In the genomic region with DNA sequence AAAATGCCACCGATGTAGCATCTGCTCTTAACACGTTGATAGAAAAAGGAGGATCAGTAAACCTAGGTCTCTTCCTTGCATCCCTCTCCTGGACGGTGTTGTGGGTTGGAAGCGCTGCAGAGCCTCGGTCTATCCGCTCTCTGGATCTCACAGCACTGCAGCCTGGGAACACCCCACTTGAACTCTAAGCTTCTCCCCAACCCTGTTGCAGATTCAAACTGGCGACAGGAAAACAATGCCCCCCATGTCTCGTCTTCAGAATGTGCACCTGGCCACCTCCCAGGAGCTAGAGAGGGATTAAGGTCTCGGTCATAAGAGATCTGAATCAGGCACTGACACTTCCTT, we compare ENCODE assay signal across 8 cellular contexts. TPM values are rescaled to one million over a fixed set of nuclear protein-coding genes. Genes with fewer than 3 reads are reported as not detected.
DNase-seq lines count a peak whose midpoint lies in the region; ATAC-seq, FAIRE-seq and TF ChIP-seq lines count a peak whose summit lies in the region.

No MANE protein-coding gene starts in this region.

- H3K4ac ChIP-seq in mesenchymal stem cell (ENCODE audit: low read depth in 1 of 2, low read length in 2 of 2): peak overlapping the region in 1 of 2 experiments; percentile 4

- TF ChIP-seq CTCF in brain microvascular endothelial cell (IDR thresholded peaks at IDR 0.05; ENCODE audit: low read depth, low read length, missing control alignments) (no peak), transverse colon (IDR thresholded peaks at IDR 0.05) (no peak)

- H3K27ac ChIP-seq in brain microvascular endothelial cell (peak overlapping the region; percentile 37), mesenchymal stem cell (ENCODE audit: low read length, poor library complexity, severe bottlenecking) (peak overlapping the region; percentile 31), transverse colon (peak overlapping the region; percentile 82 to 89 (median 84))

- peak overlapping the region; percentile 27 for H4K8ac ChIP-seq in mesenchymal stem cell (ENCODE audit: low read length)

- H3K36me3 ChIP-seq in brain microvascular endothelial cell (replicated peaks): no peaks in the 10 kb centered on the region
- H3K36me3 ChIP-seq in mesenchymal stem cell (ENCODE audit: control insufficient read depth in 1 of 2, insufficient read depth in 2 of 2, low read depth in 1 of 2, low read length in 2 of 2): no peaks in the 10 kb centered on the region
- H3K36me3 ChIP-seq in transverse colon: no peaks in the 10 kb centered on the region

- peaks cover 2% of the 10 kb centered on the region for H3K36me3 Mint-ChIP-seq in activated naive CD4-positive, alpha-beta T cell treated with anti-CD3 and anti-CD28 coated beads for 36 hours (ENCODE audit: low read depth)

- WGBS in mesenchymal stem cell: 1% methylated on average over 9 of the region's 9 CpGs
- WGBS in transverse colon (ENCODE audit: low coverage in 1 of 2), 2 donors: 0 to 10% methylated on average over 2 to 9 of the region's 9 CpGs

- no peak for ATAC-seq in HG03175 (IDR thresholded peaks at IDR 0.05; ENCODE audit: unreplicated experiment)

- no peak overlapping the region for H2BK12ac ChIP-seq in mesenchymal stem cell (ENCODE audit: low read length in 2 of 2)

- no peak for TF ChIP-seq POLR2A in transverse colon (IDR thresholded peaks at IDR 0.05)

- H3K9me3 Mint-ChIP-seq in activated naive CD4-positive, alpha-beta T cell treated with anti-CD3 and anti-CD28 coated beads for 36 hours: peaks cover 2% of the 10 kb centered on the region

- FAIRE-seq in frontal cortex (lab: Jason Lieb, UNC): no peak

- no peak overlapping the region for H2BK120ac ChIP-seq in mesenchymal stem cell (ENCODE audit: low read depth, low read length)

- H3K4me3 ChIP-seq in brain microvascular endothelial cell (ENCODE audit: low read depth, low read length) (peak overlapping the region; percentile 92), mesenchymal stem cell (ENCODE audit: insufficient read depth in 1 of 2, low read depth in 1 of 2, low read length in 2 of 2) (peak overlapping the region; percentile 77 to 90), transverse colon (peak overlapping the region; percentile 56 to 91 (median 76))

- peak overlapping the region in 1 of 2 experiments; percentile 38 for H3K14ac ChIP-seq in mesenchymal stem cell (ENCODE audit: low read length in 2 of 2)

- peak overlapping the region; percentile 13 to 77 for H3K18ac ChIP-seq in mesenchymal stem cell (ENCODE audit: low read depth in 1 of 2, low read length in 2 of 2)

- H2BK15ac ChIP-seq in mesenchymal stem cell (ENCODE audit: low read depth, poor library complexity, severe bottlenecking): no peak overlapping the region

- H2AK5ac ChIP-seq in mesenchymal stem cell (ENCODE audit: low read length, severe bottlenecking): no peak overlapping the region

- peak overlapping the region; percentile 84 for H3K4me3 Mint-ChIP-seq in activated naive CD4-positive, alpha-beta T cell treated with anti-CD3 and anti-CD28 coated beads for 36 hours

- H3K79me1 ChIP-seq in mesenchymal stem cell (replicated peaks; ENCODE audit: low read length, poor library complexity, severe bottlenecking): peaks cover 6% of the 10 kb centered on the region

- in situ Hi-C loops in brain microvascular endothelial cell (cut with HindIII; ENCODE audit: low pct_ligation_motif_present, low sequenced_read_pairs) (no loop called here), transverse colon (cut with MboI; ENCODE audit: low pct_ligation_motif_present in 1 of 4, low pct_unique_long_range_greater_than_20kb in 1 of 4, low sequenced_read_pairs in 3 of 4) (loop anchor here in 1 of 4 donors (10.0 kb wide), 1 partner anchor 156 kb away; a partner anchor contains a TSS)

- H3K4me2 ChIP-seq in mesenchymal stem cell (ENCODE audit: low read length, poor library complexity, severe bottlenecking): peak overlapping the region; percentile 74

- H4K91ac ChIP-seq in mesenchymal stem cell (ENCODE audit: low read length): no peak overlapping the region

- CTCF ChIA-PET in activated naive CD4-positive, alpha-beta T cell treated with anti-CD3 and anti-CD28 coated beads for 36 hours (lab: Charles Lee): interaction anchor here (0.5 to 3.7 kb wide), 4 partner anchors 13 to 457 kb away, joined by 3 to 22 read pairs (median 8); no protein-coding TSS in a partner anchor

- H3K27me3 Mint-ChIP-seq in activated naive CD4-positive, alpha-beta T cell treated with anti-CD3 and anti-CD28 coated beads for 36 hours (ENCODE audit: low read depth): no peaks in the 10 kb centered on the region

- TF ChIP-seq EP300 in transverse colon (IDR thresholded peaks at IDR 0.05; ENCODE audit: low read depth): no peak

- H3K27me3 ChIP-seq in brain microvascular endothelial cell (replicated peaks) (no peaks in the 10 kb centered on the region), mesenchymal stem cell (ENCODE audit: control insufficient read depth in 1 of 2, insufficient read depth in 1 of 2, low read length in 2 of 2) (no peaks in the 10 kb centered on the region), transverse colon (no peaks in the 10 kb centered on the region)

- no peak overlapping the region for H3K23ac ChIP-seq in mesenchymal stem cell (ENCODE audit: low read length in 2 of 2)

- peaks cover 19% of the 10 kb centered on the region for H3K4me1 Mint-ChIP-seq in activated naive CD4-positive, alpha-beta T cell treated with anti-CD3 and anti-CD28 coated beads for 36 hours (ENCODE audit: low read depth)

- peak; percentile 23 for DNase-seq in activated naive CD4-positive, alpha-beta T cell treated with anti-CD3 and anti-CD28 coated beads for 36 hours
- no peak for DNase-seq in activated naive CD4-positive, alpha-beta T cell (lab: John Stamatoyannopoulos, UW)
- DNase-seq in NCI-H524 (lab: John Stamatoyannopoulos, UW) (peak; percentile 35 to 58), brain microvascular endothelial cell (peak; percentile 4), mesenchymal stem cell (no peak), transverse colon (peak; percentile 11), frontal cortex (ENCODE audit: low spot score in 2 of 2) (no peak)

- no peak overlapping the region for H2BK5ac ChIP-seq in mesenchymal stem cell (ENCODE audit: low read depth, low read length, poor library complexity, severe bottlenecking)

- peak overlapping the region; percentile 86 for H3K9ac ChIP-seq in mesenchymal stem cell (ENCODE audit: low read length)

- H3K4me1 ChIP-seq in mesenchymal stem cell (ENCODE audit: control insufficient read depth, insufficient read depth, low read depth, low read length) (peaks cover 2% of the 10 kb centered on the region), transverse colon (peaks cover 0 to 12% (median 3%) of the 10 kb centered on the region in 4 donors)

- H2AFZ ChIP-seq in mesenchymal stem cell (ENCODE audit: low read depth, low read length): peak overlapping the region; percentile 68

- H3K9me3 ChIP-seq in mesenchymal stem cell (ENCODE audit: control insufficient read depth, low read length) (no peaks in the 10 kb centered on the region), transverse colon (no peaks in the 10 kb centered on the region)

- intact Hi-C loops in activated naive CD4-positive, alpha-beta T cell treated with anti-CD3 and anti-CD28 coated beads for 36 hours (cut with micrococcal nuclease): loop anchor here (1.0 to 5.0 kb wide), 14 partner anchors 13 to 1369 kb away; a partner anchor contains a TSS
- intact Hi-C loops in transverse colon (cut with DNase I; ENCODE audit: low total_unique reads): loop anchor here (10.0 kb wide), 1 partner anchor 156 kb away; a partner anchor contains a TSS

- peak overlapping the region; percentile 79 for H3K27ac Mint-ChIP-seq in activated naive CD4-positive, alpha-beta T cell treated with anti-CD3 and anti-CD28 coated beads for 36 hours

RNA-seq across cellular contexts. Expression of a gene that starts 0.5 kb away (rescaled TPM):
- 10 to 100 TPM; 11.5 to 12.6 TPM for total RNA-seq in activated naive CD4-positive, alpha-beta T cell treated with anti-CD3 and anti-CD28 coated beads for 36 hours
- 19.4 TPM for polyA plus RNA-seq in mesenchymal stem cell (2013, experiment 1 of 2)
- 18.8 TPM for polyA plus RNA-seq in mesenchymal stem cell (2013, experiment 2 of 2)
- 10 to 100 TPM in 2 of 4 donors, 1 to 10 TPM in 2; 2.6 to 18.2 (median 10.6) TPM for total RNA-seq in transverse colon
- total RNA-seq in frontal cortex: 18.8 TPM

RNA-seq across cellular contexts. Expression of a gene that starts 47.9 kb away (rescaled TPM):
- under 1 TPM; 0.57 to 0.67 TPM for total RNA-seq in activated naive CD4-positive, alpha-beta T cell treated with anti-CD3 and anti-CD28 coated beads for 36 hours
- polyA plus RNA-seq in mesenchymal stem cell (2013, experiment 1 of 2): 1.3 TPM
- 1.7 TPM for polyA plus RNA-seq in mesenchymal stem cell (2013, experiment 2 of 2)
- total RNA-seq in transverse colon: 10 to 100 TPM in 1 of 4 donors, 1 to 10 TPM in 3; 2.4 to 20.6 (median 5.9) TPM
- 1.2 TPM for total RNA-seq in frontal cortex

RNA-seq across cellular contexts. Expression of a gene that starts 53.6 kb away (rescaled TPM):
- not detected for total RNA-seq in activated naive CD4-positive, alpha-beta T cell treated with anti-CD3 and anti-CD28 coated beads for 36 hours
- polyA plus RNA-seq in mesenchymal stem cell (2013, experiment 1 of 2): 3.7 TPM
- polyA plus RNA-seq in mesenchymal stem cell (2013, experiment 2 of 2): 3.4 TPM
- total RNA-seq in transverse colon (1 to 10 TPM in 1 of 4 donors, under 1 TPM in 2, not detected in 1; 0.27 to 4.8 (median 0.75) TPM), frontal cortex (4.9 TPM)

Comparison
In these comparisons a context has a peak if more than half of its experiments do, and no peak if none do; other contexts are left out.
1. DNase-seq: peak in activated naive CD4-positive, alpha-beta T cell treated with anti-CD3 and anti-CD28 coated beads for 36 hours (single experiment), NCI-H524 (2 of 2), brain microvascular endothelial cell (single experiment) and transverse colon (single experiment); none in activated naive CD4-positive, alpha-beta T cell (0 of 4), mesenchymal stem cell (single experiment) and frontal cortex (0 of 2).
2. H3K27ac ChIP-seq: peak in every context shown above with its lines; median percentile 84 in transverse colon; 37 in brain microvascular endothelial cell; 31 in mesenchymal stem cell.
3. Peak in every context shown above with its lines, with median percentiles within 50 percentile points of each other: H3K4me3 ChIP-seq.